ENCODE assay signal across 23 cellular contexts in genomic region chr13:22993148-22993547, GRCh38.
DNase-seq lines count a peak whose midpoint lies in the region; ATAC-seq, FAIRE-seq and TF ChIP-seq lines count a peak whose summit lies in the region.
"Had no signal": no experiment of that assay in that cellular context is flagged by ENCODE, and none has a peak within 500 bp of the region (broad histone marks: within the 10 kb centered on the region; RNA-seq: fewer than 3 reads in every experiment).

No MANE protein-coding gene starts in this region.

- BruUV-seq in K562 (replicated peaks; lab: Mats Ljungman, UMichigan): no TSS peak

- H3K4me1 ChIP-seq in HUES48 (ENCODE audit: control insufficient read depth, insufficient read depth, low read length): peaks cover 6% of the 10 kb centered on the region; the same call in 1 of the 2 replicates
- no peaks in the 10 kb centered on the region for H3K4me1 ChIP-seq in K562 (replicated peaks in 1 of 2; ENCODE audit: control insufficient read depth in 2 of 2, insufficient read depth in 2 of 2, low read length in 2 of 2)
- H3K4me1 ChIP-seq in neural progenitor cell: peaks cover 9% of the 10 kb centered on the region
- H3K4me1 ChIP-seq: BLaER1, Peyer's patch had no signal

- H3K36me3 Mint-ChIP-seq in neural progenitor cell: no peaks in the 10 kb centered on the region
- H3K36me3 Mint-ChIP-seq: CD4-positive, alpha-beta memory T cell had no signal

- H3K27me3 Mint-ChIP-seq in neural progenitor cell (ENCODE audit: insufficient read depth, low read depth): peaks cover 2% of the 10 kb centered on the region

- no peaks in the 10 kb centered on the region for H4K20me1 ChIP-seq in K562 (replicated peaks; ENCODE audit: control insufficient read depth, insufficient read depth, low read length)
- no peaks in the 10 kb centered on the region for H4K20me1 ChIP-seq in neural progenitor cell (ENCODE audit: low read depth)
- H4K20me1 ChIP-seq: BLaER1 had no signal

- H3K36me3 ChIP-seq in HUES48 (ENCODE audit: control insufficient read depth, insufficient read depth, low read length) (no peaks in the 10 kb centered on the region), K562 (ENCODE audit: control insufficient read depth, insufficient read depth, low read length) (no peaks in the 10 kb centered on the region), neural progenitor cell (no peaks in the 10 kb centered on the region)
- H3K36me3 ChIP-seq: BLaER1, MG63, Peyer's patch had no signal

- H3K79me2 ChIP-seq in K562 (ENCODE audit: control insufficient read depth, insufficient read depth, low read length) (no peaks in the 10 kb centered on the region), neural progenitor cell (ENCODE audit: low read depth) (no peaks in the 10 kb centered on the region)

- H3K9me3 ChIP-seq in HUES48 (ENCODE audit: control insufficient read depth, insufficient read depth, low read length) (no peaks in the 10 kb centered on the region), K562 (replicated peaks; ENCODE audit: control insufficient read depth, insufficient read depth, low read depth, low read length) (no peaks in the 10 kb centered on the region), neural progenitor cell (ENCODE audit: low read depth) (peaks cover 4% of the 10 kb centered on the region)
- H3K9me3 ChIP-seq: BLaER1, MG63, Peyer's patch had no signal

- in situ Hi-C loops in K562 (cut with MboI): no loop called here

- POLR2A ChIA-PET in K562 (lab: Yijun Ruan, JAX): no interaction called here

- FAIRE-seq in K562 (lab: Jason Lieb, UNC): no peak
- FAIRE-seq: G401.6 had no signal

- no peak overlapping the region for H2AFZ ChIP-seq in K562 (ENCODE audit: low read depth, low read length)
- no peak overlapping the region for H2AFZ ChIP-seq in neural progenitor cell (replicated peaks)

- H3K27ac ChIP-seq in C4-2B (no peak overlapping the region), HUES48 (ENCODE audit: low read depth, low read length) (peak overlapping the region; percentile 73), K562 (ENCODE audit: extremely low read depth, low read depth, low read length) (no peak overlapping the region), neural progenitor cell (no peak overlapping the region)
- H3K27ac ChIP-seq: BLaER1, Peyer's patch had no signal

- TF ChIP-seq CTCF in C4-2B (conservative IDR thresholded peaks at IDR 0.05): 0 out of 2 replicates have a peak, but pooled peaks have one; percentile 0
- no peak for TF ChIP-seq CTCF in K562 (IDR thresholded peaks at IDR 0.05 in 2 of 3, conservative IDR thresholded peaks at IDR 0.05 in 1 of 3; ENCODE audit: insufficient read depth in 2 of 3, low read depth in 1 of 3, low read length in 3 of 3)
- TF ChIP-seq CTCF in neural progenitor cell (IDR thresholded peaks at IDR 0.05): no peak

- TF ChIP-seq POLR2A in K562 (conservative IDR thresholded peaks at IDR 0.05): no peak

- ATAC-seq in K562 (no peak), HG03159 (IDR thresholded peaks at IDR 0.05; ENCODE audit: unreplicated experiment) (no peak), esophagus mucosa (no peak)
- ATAC-seq: HCT116 had no signal

- no peak overlapping the region for H3K9ac ChIP-seq in HUES48 (ENCODE audit: low read depth, low read length)
- H3K9ac ChIP-seq in K562 (ENCODE audit: insufficient read depth in 1 of 2, low read depth in 2 of 2, low read length in 2 of 2): no peak overlapping the region
- H3K9ac ChIP-seq in neural progenitor cell: no peak overlapping the region
- H3K9ac ChIP-seq: BLaER1 had no signal

- 0% methylated on average over 1 of the region's 1 CpG for WGBS in K562 (ENCODE audit: insufficient coverage, low coverage, missing lambda C conversion rate)

- H3K4me1 Mint-ChIP-seq in neural progenitor cell: peaks cover 8% of the 10 kb centered on the region
- H3K4me1 Mint-ChIP-seq: CD4-positive, alpha-beta memory T cell had no signal

- H3K4me3 ChIP-seq in HUES48 (ENCODE audit: low read depth, low read length) (no peak overlapping the region), K562 (no peak overlapping the region), neural progenitor cell (no peak overlapping the region)
- H3K4me3 ChIP-seq: BLaER1, MG63, Peyer's patch had no signal

- no peak for TF ChIP-seq EP300 in K562 (IDR thresholded peaks at IDR 0.05; ENCODE audit: low read length)

- H3K27me3 ChIP-seq in HUES48 (ENCODE audit: control insufficient read depth, insufficient read depth, low read length): no peaks in the 10 kb centered on the region
- no peaks in the 10 kb centered on the region for H3K27me3 ChIP-seq in K562 (ENCODE audit: control insufficient read depth in 2 of 2, insufficient read depth in 2 of 2, low read length in 2 of 2)
- H3K27me3 ChIP-seq in neural progenitor cell: no peaks in the 10 kb centered on the region
- H3K27me3 ChIP-seq: BLaER1, MG63, Peyer's patch had no signal

- no peak for TF ChIP-seq RAD21 in K562 (CRISPR knock-in tag; conservative IDR thresholded peaks at IDR 0.05 in 1 of 2, IDR thresholded peaks at IDR 0.05 in 1 of 2)

- H3K4me3 Mint-ChIP-seq in neural progenitor cell: no peak overlapping the region
- H3K4me3 Mint-ChIP-seq: CD4-positive, alpha-beta memory T cell had no signal

- intact Hi-C loops in K562 (cut with micrococcal nuclease): no loop called here

- H3F3A ChIP-seq in neural progenitor cell (ENCODE audit: low read depth): no peaks in the 10 kb centered on the region

- no peak for DNase-seq in K562 (ENCODE audit: extremely low read depth in 1 of 4, low spot score in 3 of 4)
- DNase-seq in neural progenitor cell (ENCODE audit: low spot score): no peak
- no peak for DNase-seq in NCI-H1436 treated with DMSO at 0.1 percent for 48 hours (lab: John Stamatoyannopoulos, UW)
- DNase-seq in putamen (ENCODE audit: low spot score): no peak
- DNase-seq: CD4-positive, alpha-beta memory T cell; COR-L47; KG1; MG63; NCI-H1105 treated with DMSO at 0.1 percent for 48 hours; NCI-H1694; NCI-H2029 treated with DMSO at 0.1 percent for 48 hours; NCI-H2227 treated with DMSO at 0.1 percent for 48 hours; NCI-H69; Peyer's patch; SHP77 treated with DMSO at 0.1 percent for 48 hours; SW 1271 had no signal

- H3K9me3 Mint-ChIP-seq in neural progenitor cell: peaks cover 5% of the 10 kb centered on the region

- H3K4me2 ChIP-seq in K562 (ENCODE audit: insufficient read depth, low read length) (no peak overlapping the region), neural progenitor cell (peak overlapping the region; percentile 47)
- H3K4me2 ChIP-seq: BLaER1 had no signal

- no peak overlapping the region for H3K27ac Mint-ChIP-seq in neural progenitor cell
- H3K27ac Mint-ChIP-seq: CD4-positive, alpha-beta memory T cell had no signal

- CTCF ChIA-PET in K562 (lab: Yijun Ruan, JAX; ENCODE audit: low intra/inter-chr PET ratio): no interaction called here

- H3K9me1 ChIP-seq in K562 (ENCODE audit: control insufficient read depth, insufficient read depth, low read length): no peaks in the 10 kb centered on the region

TF ChIP-seq in K562, 482 proteins besides CTCF, POLR2A, EP300 and RAD21:
- TF ChIP-seq IRF1 (CRISPR knock-in tag; IDR thresholded peaks at IDR 0.05; ENCODE audit: borderline replicate concordance) (no peak), FOSL1 (tag; conservative IDR thresholded peaks at IDR 0.05) (0 out of 2 replicates have a peak, but pooled peaks have one; percentile 23)
TF ChIP-seq in K562: peak in this region for 1.
